ENCODE assay signal across 12 cellular contexts in genomic region chr6:38498085-38498484, GRCh38.
"Had no signal": no experiment of that assay in that cellular context is flagged by ENCODE, and none has a peak within 500 bp of the region (broad histone marks: within the 10 kb centered on the region; RNA-seq: fewer than 3 reads in every experiment).

No MANE protein-coding gene starts in this region.

- H3K36me3 Mint-ChIP-seq: activated naive CD8-positive, alpha-beta T cell treated with anti-CD3 and anti-CD28 coated beads, Interleukin-2, amount 10 ng/mL, durations not matched to agents 7 days and 5 days had no signal

- H3K36me3 ChIP-seq: ascending aorta, colonic mucosa, gastrocnemius medialis, left ventricle myocardium inferior, ovary had no signal

- H3K9me3 ChIP-seq: ascending aorta, colonic mucosa, gastrocnemius medialis, left ventricle myocardium inferior, ovary had no signal

- DNase-seq: activated CD4-positive, alpha-beta T cell treated with anti-CD3 and anti-CD28 coated beads for 36 hours; activated CD8-positive, alpha-beta memory T cell treated with anti-CD3 and anti-CD28 coated beads, Interleukin-2, amount 50 U/mL, for 4 hours; activated CD8-positive, alpha-beta T cell treated with anti-CD3 and anti-CD28 coated beads for 36 hours; activated naive CD8-positive, alpha-beta T cell treated with anti-CD3 and anti-CD28 coated beads, Interleukin-2, amount 10 ng/mL, durations not matched to agents 7 days and 5 days; caudate nucleus; colonic mucosa; gastrocnemius medialis; islet precursor cell; left ventricle myocardium inferior; ovary; T1000 had no signal

- H3K4me1 ChIP-seq: ascending aorta, colonic mucosa, gastrocnemius medialis had no signal

- H3K27me3 ChIP-seq: ascending aorta, colonic mucosa, gastrocnemius medialis, ovary had no signal

- H3K27me3 Mint-ChIP-seq: activated CD4-positive, alpha-beta T cell treated with anti-CD3 and anti-CD28 coated beads for 36 hours; activated CD8-positive, alpha-beta T cell treated with anti-CD3 and anti-CD28 coated beads for 36 hours; activated naive CD8-positive, alpha-beta T cell treated with anti-CD3 and anti-CD28 coated beads, Interleukin-2, amount 10 ng/mL, durations not matched to agents 7 days and 5 days had no signal

- H3K27ac ChIP-seq: ascending aorta, colonic mucosa, gastrocnemius medialis, left ventricle myocardium inferior, ovary had no signal

- H3K4me3 Mint-ChIP-seq: activated CD4-positive, alpha-beta T cell treated with anti-CD3 and anti-CD28 coated beads for 36 hours; activated CD8-positive, alpha-beta T cell treated with anti-CD3 and anti-CD28 coated beads for 36 hours; activated naive CD8-positive, alpha-beta T cell treated with anti-CD3 and anti-CD28 coated beads, Interleukin-2, amount 10 ng/mL, durations not matched to agents 7 days and 5 days had no signal

- H3K4me3 ChIP-seq: ascending aorta, colonic mucosa, gastrocnemius medialis, left ventricle myocardium inferior, ovary had no signal

- H3K9me3 Mint-ChIP-seq: activated CD8-positive, alpha-beta T cell treated with anti-CD3 and anti-CD28 coated beads for 36 hours; activated naive CD8-positive, alpha-beta T cell treated with anti-CD3 and anti-CD28 coated beads, Interleukin-2, amount 10 ng/mL, durations not matched to agents 7 days and 5 days had no signal

- H3K27ac Mint-ChIP-seq: activated CD4-positive, alpha-beta T cell treated with anti-CD3 and anti-CD28 coated beads for 36 hours; activated CD8-positive, alpha-beta T cell treated with anti-CD3 and anti-CD28 coated beads for 36 hours; activated naive CD8-positive, alpha-beta T cell treated with anti-CD3 and anti-CD28 coated beads, Interleukin-2, amount 10 ng/mL, durations not matched to agents 7 days and 5 days had no signal
